In the genomic region with DNA sequence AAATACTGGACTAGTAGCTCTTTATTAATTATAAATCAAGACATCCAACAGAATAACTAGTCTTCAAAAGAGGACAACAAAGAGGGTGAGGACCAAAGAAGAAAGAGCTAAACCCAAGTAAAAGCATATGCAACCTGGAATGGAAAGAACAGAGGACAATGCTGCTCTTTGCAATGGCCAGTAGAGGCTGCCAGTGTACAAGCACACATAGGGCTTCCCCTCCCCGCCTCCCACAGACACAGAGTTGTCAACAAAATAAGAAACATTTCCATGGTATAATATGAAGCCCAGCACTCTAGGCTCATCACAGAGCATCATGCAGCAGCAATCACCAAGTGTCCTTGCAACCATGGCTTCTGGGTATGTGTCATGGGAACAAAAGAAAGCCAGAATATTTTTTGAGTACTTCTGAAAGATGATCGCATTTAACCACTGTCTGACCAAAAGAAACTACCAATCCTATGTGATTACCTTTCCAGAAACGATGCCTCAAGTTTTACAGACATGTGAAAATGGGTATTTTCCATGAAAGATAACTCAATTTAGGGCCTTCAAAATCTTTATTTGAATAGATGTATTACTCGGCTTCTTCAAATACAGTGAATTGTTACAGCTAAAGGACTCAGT, we compare ENCODE assay signal across 9 cellular contexts. TPM values are rescaled to one million over a fixed set of nuclear protein-coding genes. Genes with fewer than 3 reads are reported as not detected.
A peak's percentile ranks its signal among the peaks of the same experiment; 100 is the strongest.
DNase-seq lines count a peak whose midpoint lies in the region; TF ChIP-seq lines count a peak whose summit lies in the region.
"Had no signal": no experiment of that assay in that cellular context is flagged by ENCODE, and none has a peak within 500 bp of the region (broad histone marks: within the 10 kb centered on the region; RNA-seq: fewer than 3 reads in every experiment).

No MANE protein-coding gene starts in this region.

- H3K9ac ChIP-seq in MM.1S (ENCODE audit: low read length) (no peak overlapping the region), adipocyte (ENCODE audit: low read length) (no peak overlapping the region)

- H3K9me2 ChIP-seq in MM.1S (replicated peaks; ENCODE audit: insufficient read depth, low read length) = no peaks in the 10 kb centered on the region

- H3K4me1 ChIP-seq in MM.1S (ENCODE audit: low read length) (no peaks in the 10 kb centered on the region), adipocyte (ENCODE audit: control insufficient read depth, insufficient read depth, low read length) (no peaks in the 10 kb centered on the region), right atrium auricular region (peaks cover 0 to 23% of the 10 kb centered on the region in 2 donors)

- no peak overlapping the region for H2AFZ ChIP-seq in MM.1S (ENCODE audit: low read length)

- no peaks in the 10 kb centered on the region for H4K20me1 ChIP-seq in MM.1S (ENCODE audit: insufficient read depth, low read length)

- H3K9me3 ChIP-seq in MM.1S (replicated peaks; ENCODE audit: insufficient read depth, low read length) (no peaks in the 10 kb centered on the region), adipocyte (ENCODE audit: control insufficient read depth, low read length) (peaks cover 5% of the 10 kb centered on the region), right atrium auricular region (no peaks in the 10 kb centered on the region)

- H3K79me2 ChIP-seq in MM.1S (ENCODE audit: low read length) = no peaks in the 10 kb centered on the region

- H3F3A ChIP-seq in MM.1S (ENCODE audit: insufficient read depth, low read length) = no peaks in the 10 kb centered on the region

- peak; percentile 39 for DNase-seq in HFF-Myc (ENCODE audit: extremely low read depth, low read depth)
- peak; percentile 64 for DNase-seq in MM.1S
- peak; percentile 24 for DNase-seq in SK-N-DZ (ENCODE audit: low spot score)
- DNase-seq in adipocyte (ENCODE audit: low read depth) = peak; percentile 87
- peak; percentile 66 for DNase-seq in right atrium auricular region (ENCODE audit: low spot score)
- DNase-seq in skeletal muscle cell (ENCODE audit: low read depth) = peak; percentile 34
- no peak for DNase-seq in GM19240 (ENCODE audit: insufficient read length, low spot score)

- H3K27ac ChIP-seq in MM.1S (ENCODE audit: low read length) (no peak overlapping the region), right atrium auricular region (no peak overlapping the region)
- H3K27ac ChIP-seq: skin epidermis had no signal

- no peak overlapping the region for H3K4me3 ChIP-seq in HFF-Myc (replicated peaks; ENCODE audit: low read depth, low read length)
- no peak overlapping the region for H3K4me3 ChIP-seq in MM.1S (ENCODE audit: low read length)
- H3K4me3 ChIP-seq in adipocyte (ENCODE audit: low read length) = no peak overlapping the region
- no peak overlapping the region for H3K4me3 ChIP-seq in right atrium auricular region
- no peak overlapping the region for H3K4me3 ChIP-seq in skeletal muscle cell (ENCODE audit: low read depth, low read length)
- H3K4me3 ChIP-seq: skin epidermis had no signal

- no peaks in the 10 kb centered on the region for H3K36me3 ChIP-seq in MM.1S (replicated peaks; ENCODE audit: insufficient read depth, low read length)
- no peaks in the 10 kb centered on the region for H3K36me3 ChIP-seq in adipocyte (ENCODE audit: control insufficient read depth, insufficient read depth, low read length, severe bottlenecking)
- H3K36me3 ChIP-seq in right atrium auricular region = no peaks in the 10 kb centered on the region

- TF ChIP-seq CTCF in GM12873 (IDR thresholded peaks at IDR 0.05; ENCODE audit: insufficient read depth, low read depth, low read length, missing control alignments) (peak; percentile 100), HFF-Myc (IDR thresholded peaks at IDR 0.05; ENCODE audit: low read depth, low read length, missing control alignments) (peak; percentile 94), MM.1S (IDR thresholded peaks at IDR 0.05; ENCODE audit: low read length) (peak; percentile 88), right atrium auricular region (IDR thresholded peaks at IDR 0.05) (peak; percentile 57 to 90)

- no peak overlapping the region for H3K4me2 ChIP-seq in MM.1S (ENCODE audit: low read depth, low read length)

- no peaks in the 10 kb centered on the region for H3K27me3 ChIP-seq in MM.1S (replicated peaks; ENCODE audit: insufficient read depth, low read length)
- H3K27me3 ChIP-seq in adipocyte (replicated peaks; ENCODE audit: control insufficient read depth, insufficient read depth, low read length) = no peaks in the 10 kb centered on the region
- no peaks in the 10 kb centered on the region for H3K27me3 ChIP-seq in right atrium auricular region

RNA-seq across cellular contexts. Expression of a gene that starts 58.1 kb away (rescaled TPM):
- polyA plus RNA-seq in SK-N-DZ (2014; cell fraction: cytosol; rRNA removed) = 2.8 and 2.9 TPM in 2 replicates
- polyA plus RNA-seq in SK-N-DZ (2014; cell fraction: nucleus; rRNA removed) = 4.7 and 8.1 TPM in 2 replicates
- 1 to 10 TPM; 2.2 to 2.7 TPM for total RNA-seq in right atrium auricular region
